Comparison of ENCODE assay signal across 8 cellular contexts in genomic region chr18:59139291-59139614, GRCh38. TPM values are rescaled to one million over a fixed set of nuclear protein-coding genes. Genes with fewer than 3 reads are reported as not detected.
DNase-seq lines count a peak whose midpoint lies in the region; ATAC-seq and TF ChIP-seq lines count a peak whose summit lies in the region.

No MANE protein-coding gene starts in this region.

- peak overlapping the region; percentile 94 for H3K4me3 Mint-ChIP-seq in activated CD4-positive, alpha-beta T cell treated with anti-CD3 and anti-CD28 coated beads for 36 hours

- ATAC-seq in GM19035 (IDR thresholded peaks at IDR 0.05; ENCODE audit: unreplicated experiment), result peak; percentile 73
- peak; percentile 75 for ATAC-seq in HG03342 (IDR thresholded peaks at IDR 0.05; ENCODE audit: unreplicated experiment)
- peak; percentile 89 for ATAC-seq in activated CD4-positive, alpha-beta T cell treated with anti-CD3 and anti-CD28 coated beads for 36 hours
- ATAC-seq in left lung, result peak; percentile 91

- H3K9ac ChIP-seq in colonic mucosa (ENCODE audit: low read depth in 2 of 2, low read length in 2 of 2), result peak overlapping the region; percentile 50 to 77

- H3K4me1 ChIP-seq in colonic mucosa (no peaks in the 10 kb centered on the region), left lung (peaks cover 14 to 16% of the 10 kb centered on the region in 2 donors)

- H3K27me3 ChIP-seq in colonic mucosa (no peaks in the 10 kb centered on the region), left lung (peaks cover 0 to 22% of the 10 kb centered on the region in 2 donors)

- H3K9me3 Mint-ChIP-seq in activated CD4-positive, alpha-beta T cell treated with anti-CD3 and anti-CD28 coated beads for 36 hours (ENCODE audit: low read depth), result no peaks in the 10 kb centered on the region

- peak overlapping the region; percentile 95 for H3K27ac Mint-ChIP-seq in activated CD4-positive, alpha-beta T cell treated with anti-CD3 and anti-CD28 coated beads for 36 hours

- TF ChIP-seq CTCF in colonic mucosa (IDR thresholded peaks at IDR 0.05) (no peak), left lung (IDR thresholded peaks at IDR 0.05) (no peak)

- POLR2A ChIA-PET in activated CD4-positive, alpha-beta T cell treated with anti-CD3 and anti-CD28 coated beads for 36 hours (lab: Charles Lee), result interaction anchor here (2.6 kb wide), 1 partner anchor 15 kb away, joined by 11 read pairs; no protein-coding TSS in a partner anchor

- H3K36me3 Mint-ChIP-seq in activated CD4-positive, alpha-beta T cell treated with anti-CD3 and anti-CD28 coated beads for 36 hours (ENCODE audit: low read depth), result peaks cover 6% of the 10 kb centered on the region

- H3K9me3 ChIP-seq in colonic mucosa, result no peaks in the 10 kb centered on the region
- H3K9me3 ChIP-seq in left lung, result no peaks in the 10 kb centered on the region

- intact Hi-C loops in activated CD4-positive, alpha-beta T cell treated with anti-CD3 and anti-CD28 coated beads for 36 hours (cut with DNase I, micrococcal nuclease), result loop anchor here (1.0 to 10.0 kb wide), 9 partner anchors 15 to 1514 kb away; partner anchors contain the start of genes LMAN1 (in 1 of the 2), MALT1 (in 1 of the 2), NARS1 (in 1 of the 2) and NEDD4L (in 1 of the 2)
- intact Hi-C loops in colonic mucosa (cut with DNase I), result no loop called here
- intact Hi-C loops in left lung (cut with DNase I), result no loop called here

- CTCF ChIA-PET in activated CD4-positive, alpha-beta T cell treated with anti-CD3 and anti-CD28 coated beads for 36 hours (lab: Charles Lee), result no interaction called here

- no peaks in the 10 kb centered on the region for H3K36me3 ChIP-seq in colonic mucosa
- H3K36me3 ChIP-seq in left lung, result no peaks in the 10 kb centered on the region

- peaks cover 39% of the 10 kb centered on the region for H3K4me1 Mint-ChIP-seq in activated CD4-positive, alpha-beta T cell treated with anti-CD3 and anti-CD28 coated beads for 36 hours

- H3K27ac ChIP-seq in colonic mucosa, result peak overlapping the region; percentile 62
- H3K27ac ChIP-seq in left lung, result peak overlapping the region; percentile 75 to 85

- H3K27me3 Mint-ChIP-seq in activated CD4-positive, alpha-beta T cell treated with anti-CD3 and anti-CD28 coated beads for 36 hours, result peaks cover 10% of the 10 kb centered on the region

- DNase-seq in AG08396 (ENCODE audit: low spot score) (peak; percentile 93), NCI-H460 (ENCODE audit: extremely low read depth, low read depth) (peak; percentile 83), colonic mucosa (peak; percentile 93), left lung (peak; percentile 88 to 93)
- peak; percentile 96 for DNase-seq in activated CD4-positive, alpha-beta T cell treated with anti-CD3 and anti-CD28 coated beads for 36 hours
- peak; percentile 92 for DNase-seq in stimulated activated CD4-positive, alpha-beta T cell treated with anti-CD3 and anti-CD28 coated beads, Interleukin-4, amount 100 ng/mL, for 1 hour

- H3K4me3 ChIP-seq in colonic mucosa (peak overlapping the region; percentile 93), left lung (peak overlapping the region; percentile 84 to 96)

RNA-seq across cellular contexts. Expression of gene SEC11C, which starts 0.4 kb away (rescaled TPM):
- 65.6 and 73.9 TPM in 2 replicates for total RNA-seq in NCI-H460 (2014; rRNA removed; shearing (Covaris generic))
- 31.7 and 43.5 TPM in 2 replicates for polyA plus RNA-seq in NCI-H460 (2014; cell fraction: nucleus; rRNA removed)
- 10 to 100 TPM; 53.5 to 70.2 TPM for total RNA-seq in activated CD4-positive, alpha-beta T cell treated with anti-CD3 and anti-CD28 coated beads for 36 hours
- 10 to 100 TPM; 50.8 to 88.2 TPM for total RNA-seq in colonic mucosa
- total RNA-seq in left lung, result 10 to 100 TPM; 64.4 to 95.9 TPM

Comparison
In these comparisons a context has a peak if more than half of its experiments do, and no peak if none do; other contexts are left out.
1. Peak in every context shown above with its lines: DNase-seq, ATAC-seq, H3K4me3 ChIP-seq and H3K27ac ChIP-seq.
2. intact Hi-C loops: an anchor here in activated CD4-positive, alpha-beta T cell treated with anti-CD3 and anti-CD28 coated beads for 36 hours (1.0 to 10.0 kb wide); none called in colonic mucosa and left lung.